Comparison of ENCODE assay signal across 20 cellular contexts in genomic region chr12:106492893-106493292, GRCh38.
DNase-seq lines count a peak whose midpoint lies in the region; ATAC-seq, FAIRE-seq and TF ChIP-seq lines count a peak whose summit lies in the region.
"Had no signal": no experiment of that assay in that cellular context is flagged by ENCODE, and none has a peak within 500 bp of the region (broad histone marks: within the 10 kb centered on the region; RNA-seq: fewer than 3 reads in every experiment).

No MANE protein-coding gene starts in this region.

- CTCF ChIA-PET in GM12878 (lab: Yijun Ruan, JAX) (interaction anchor here (0.7 kb wide), 1 partner anchor 216 kb away, joined by 3 read pairs; no protein-coding TSS in a partner anchor), SK-N-SH (lab: Yijun Ruan, JAX) (interaction anchor here (0.6 to 1.8 kb wide), 2 partner anchors 426 to 685 kb away, joined by 3 to 5 read pairs; no protein-coding TSS in a partner anchor)

- no peaks in the 10 kb centered on the region for H3K9me3 Mint-ChIP-seq in nephron
- H3K9me3 Mint-ChIP-seq: CD4-positive, alpha-beta memory T cell; H9 had no signal

- no peaks in the 10 kb centered on the region for H3K27me3 ChIP-seq in GM12878 (replicated peaks in 1 of 2; ENCODE audit: control insufficient read depth in 2 of 2, insufficient read depth in 2 of 2, low read length in 1 of 2)
- H3K27me3 ChIP-seq in SK-N-SH (ENCODE audit: insufficient read depth), result no peaks in the 10 kb centered on the region
- H3K27me3 ChIP-seq: BLaER1, Peyer's patch had no signal

- SMC1A ChIA-PET in GM12878 (lab: Charles Lee; ENCODE audit: uncharacterized antibody, unreplicated experiment), result interaction anchor here (1.0 to 2.1 kb wide), 4 partner anchors 9 to 348 kb away, joined by 3 to 6 read pairs (median 4); no protein-coding TSS in a partner anchor

- 100% methylated on average over 2 of the region's 2 CpGs for WGBS in GM12878 (ENCODE audit: insufficient coverage, insufficient replicate concordance, low lambda C conversion rate, missing lambda C conversion rate)
- WGBS in SK-N-SH (ENCODE audit: low lambda C conversion rate), result 97% methylated on average over 2 of the region's 2 CpGs

- H3K9me3 ChIP-seq in GM12878 (replicated peaks; ENCODE audit: control insufficient read depth, insufficient read depth, low read length) (no peaks in the 10 kb centered on the region), SK-N-SH (no peaks in the 10 kb centered on the region)
- H3K9me3 ChIP-seq: BLaER1, Caco-2, Peyer's patch had no signal

- peaks cover 24% of the 10 kb centered on the region for H3K4me1 Mint-ChIP-seq in nephron

- TF ChIP-seq EP300 in GM12878 (IDR thresholded peaks at IDR 0.05; ENCODE audit: borderline replicate concordance in 1 of 2, control insufficient read depth in 1 of 2, low read depth in 2 of 2, low read length in 2 of 2) (no peak), SK-N-SH (IDR thresholded peaks at IDR 0.05; ENCODE audit: borderline replicate concordance in 1 of 2, low read depth in 1 of 2, low read length in 1 of 2) (no peak)

- H3K36me3 ChIP-seq in GM12878 (ENCODE audit: control insufficient read depth in 2 of 2, insufficient read depth in 2 of 2, low read length in 1 of 2) (no peaks in the 10 kb centered on the region), SK-N-SH (replicated peaks in 1 of 2; ENCODE audit: control insufficient read depth in 1 of 2, insufficient read depth in 2 of 2, low read length in 1 of 2) (peaks cover 7 to 9% of the 10 kb centered on the region in 2 experiments)

- RAD21 ChIA-PET in GM12878 (lab: Charles Lee; ENCODE audit: unreplicated experiment), result interaction anchor here (1.1 kb wide), 1 partner anchor 135 kb away, joined by 3 read pairs; no protein-coding TSS in a partner anchor

- no peaks in the 10 kb centered on the region for H3F3A ChIP-seq in SK-N-SH (replicated peaks; ENCODE audit: insufficient read depth)

- no peaks in the 10 kb centered on the region for H3K9me2 ChIP-seq in SK-N-SH

- H3K79me2 ChIP-seq in GM12878 (ENCODE audit: control insufficient read depth, insufficient read depth, low read length), result no peaks in the 10 kb centered on the region
- H3K79me2 ChIP-seq in SK-N-SH (ENCODE audit: insufficient read depth), result no peaks in the 10 kb centered on the region

- intact Hi-C loops in GM12878 (cut with micrococcal nuclease; ENCODE audit: unreplicated experiment), result no loop called here

- POLR2A ChIA-PET in GM12878 (lab: Charles Lee) (no interaction called here), SK-N-SH (lab: Yijun Ruan, JAX) (no interaction called here)

- TF ChIP-seq POLR2A in GM12878 (IDR thresholded peaks at IDR 0.05; ENCODE audit: low read depth, low read length), result no peak

- BruUV-seq in GM12878 (replicated peaks; lab: Mats Ljungman, UMichigan), result no TSS peak

- no peak for FAIRE-seq in GM12878 (lab: Jason Lieb, UNC)
- FAIRE-seq: GM12891 had no signal

- in situ Hi-C loops in GM12878 (cut with MboI), result no loop called here

- no peaks in the 10 kb centered on the region for H3K4me1 ChIP-seq in GM12878 (ENCODE audit: control insufficient read depth, insufficient read depth, low read length)
- peaks cover 0 to 7% of the 10 kb centered on the region in 2 experiments; a peak in 2 of 4 replicates for H3K4me1 ChIP-seq in SK-N-SH (ENCODE audit: control insufficient read depth in 1 of 2, insufficient read depth in 2 of 2, low read depth in 1 of 2, low read length in 1 of 2)
- H3K4me1 ChIP-seq: BLaER1, Caco-2, Peyer's patch had no signal

- H3K4me3 Mint-ChIP-seq in nephron, result no peak overlapping the region
- H3K4me3 Mint-ChIP-seq: CD4-positive, alpha-beta memory T cell; H9 had no signal

- peaks cover 19% of the 10 kb centered on the region for H3K36me3 Mint-ChIP-seq in nephron (ENCODE audit: low read depth)

- no peaks in the 10 kb centered on the region for H4K20me1 ChIP-seq in GM12878 (ENCODE audit: control insufficient read depth, insufficient read depth)
- H4K20me1 ChIP-seq in SK-N-SH (ENCODE audit: insufficient read depth), result no peaks in the 10 kb centered on the region
- H4K20me1 ChIP-seq: BLaER1 had no signal

- DNase-seq in NCI-H526 (lab: John Stamatoyannopoulos, UW) (peak; percentile 50 to 81), GM12878 (ENCODE audit: low read depth, low spot score) (no peak), middle frontal gyrus (ENCODE audit: extremely low spot score, low spot score) (no peak), LoVo (ENCODE audit: low spot score) (no peak), mucosa of gallbladder (ENCODE audit: low spot score) (no peak), SK-N-SH (no peak)
- DNase-seq: CD4-positive, alpha-beta memory T cell; DMS 273 treated with DMSO at 0.1 percent for 48 hours; DND-41; GM23248; H9; KG1; NCI-H1105; NCI-H2029 treated with DMSO at 0.1 percent for 48 hours; NCI-H226; Peyer's patch had no signal

- H3K27me3 Mint-ChIP-seq in nephron (ENCODE audit: low read depth), result no peaks in the 10 kb centered on the region
- H3K27me3 Mint-ChIP-seq: CD4-positive, alpha-beta memory T cell had no signal

- peak overlapping the region in 2 of 3 experiments; percentile 77 to 89 for H3K27ac Mint-ChIP-seq in nephron
- H3K27ac Mint-ChIP-seq: H9 had no signal

- no peak overlapping the region for H2AFZ ChIP-seq in GM12878 (ENCODE audit: control insufficient read depth, low read depth, low read length)
- no peak overlapping the region for H2AFZ ChIP-seq in SK-N-SH (ENCODE audit: low read depth)
- H2AFZ ChIP-seq: GM23248 had no signal

- H3K27ac ChIP-seq in GM12878 (ENCODE audit: control insufficient read depth, insufficient read depth), result no peak overlapping the region
- H3K27ac ChIP-seq in SK-N-SH (ENCODE audit: low read depth in 2 of 2, low read length in 1 of 2), result no peak overlapping the region
- H3K27ac ChIP-seq: BLaER1, GM23248, Peyer's patch had no signal

- no peak overlapping the region for H3K9ac ChIP-seq in GM12878 (ENCODE audit: control insufficient read depth, insufficient read depth, low read length)
- H3K9ac ChIP-seq in SK-N-SH, result no peak overlapping the region
- H3K9ac ChIP-seq: BLaER1, GM23248 had no signal

- H3K4me2 ChIP-seq in GM12878 (ENCODE audit: control insufficient read depth, insufficient read depth) (no peak overlapping the region), SK-N-SH (no peak overlapping the region)
- H3K4me2 ChIP-seq: BLaER1 had no signal

- TF ChIP-seq CTCF in GM12878 (IDR thresholded peaks at IDR 0.05 in 2 of 3, conservative IDR thresholded peaks at IDR 0.05 in 1 of 3; ENCODE audit: control insufficient read depth in 2 of 3, extremely low read depth in 1 of 3, insufficient read depth in 1 of 3, low read depth in 3 of 3, low read length in 3 of 3), result no peak
- TF ChIP-seq CTCF in nephron (IDR thresholded peaks at IDR 0.05; ENCODE audit: unreplicated experiment in 3 of 3), result no peak
- TF ChIP-seq CTCF in SK-N-SH (IDR thresholded peaks at IDR 0.05), result no peak

- H3K4me3 ChIP-seq in GM12878, result no peak overlapping the region
- H3K4me3 ChIP-seq in SK-N-SH (ENCODE audit: low read depth in 2 of 2, low read length in 1 of 2), result no peak overlapping the region
- H3K4me3 ChIP-seq: BLaER1, GM23248, Peyer's patch had no signal

- peak; percentile 14; the same call in 2 of the 3 replicates for ATAC-seq in GM12878

- TF ChIP-seq RAD21 in GM12878 (IDR thresholded peaks at IDR 0.05; ENCODE audit: insufficient read depth, low read depth, low read length) (no peak), SK-N-SH (IDR thresholded peaks at IDR 0.05; ENCODE audit: low read length) (no peak)

TF ChIP-seq in GM12878, 131 proteins besides CTCF, POLR2A, EP300 and RAD21 (continues in another document):
- TF ChIP-seq SREBF2 (IDR thresholded peaks at IDR 0.05; ENCODE audit: low read length), result no peak
- no peak for TF ChIP-seq ATF3 (IDR thresholded peaks at IDR 0.05; ENCODE audit: borderline replicate concordance, extremely low read depth, low read depth, low read length)
- TF ChIP-seq MEF2B (IDR thresholded peaks at IDR 0.05; ENCODE audit: partially characterized antibody, poor library complexity, severe bottlenecking), result no peak
- TF ChIP-seq SUZ12 (IDR thresholded peaks at IDR 0.05; ENCODE audit: unreplicated experiment), result no peak
- TF ChIP-seq TCF3 (IDR thresholded peaks at IDR 0.05; ENCODE audit: borderline replicate concordance, insufficient read depth, low read depth, low read length), result no peak
- TF ChIP-seq NBN (IDR thresholded peaks at IDR 0.05), result no peak
- no peak for TF ChIP-seq MTA3 (IDR thresholded peaks at IDR 0.05; ENCODE audit: borderline replicate concordance, low read length)
- TF ChIP-seq SIN3A (IDR thresholded peaks at IDR 0.05; ENCODE audit: low read depth, low read length), result no peak

TF ChIP-seq in SK-N-SH, 30 proteins besides CTCF, POLR2A, EP300 and RAD21 (continues in another document):
- TF ChIP-seq SIN3A (IDR thresholded peaks at IDR 0.05; ENCODE audit: borderline replicate concordance, low read depth, low read length) (no peak), RXRA (IDR thresholded peaks at IDR 0.05; ENCODE audit: borderline replicate concordance, low read depth) (no peak), MEF2A (IDR thresholded peaks at IDR 0.05; ENCODE audit: borderline replicate concordance, low read depth) (no peak), MAX (IDR thresholded peaks at IDR 0.05; ENCODE audit: low read depth) (no peak), NRF1 (IDR thresholded peaks at IDR 0.05; ENCODE audit: low read depth, low read length) (no peak), FOXM1 (IDR thresholded peaks at IDR 0.05; ENCODE audit: low read depth) (no peak)

Comparison
In these comparisons a context has a peak if more than half of its experiments do, and no peak if none do; other contexts are left out.
1. DNase-seq: peak in NCI-H526 (2 of 2); none in GM12878 (single experiment), middle frontal gyrus (single experiment), LoVo (single experiment), mucosa of gallbladder (single experiment) and SK-N-SH (single experiment).